Comparison of ENCODE assay signal across 29 cellular contexts in genomic region chr3:57715672-57716071, GRCh38.
"Had no signal": no experiment of that assay in that cellular context is flagged by ENCODE, and none has a peak within 500 bp of the region (broad histone marks: within the 10 kb centered on the region; RNA-seq: fewer than 3 reads in every experiment).

No MANE protein-coding gene starts in this region.

- H3K4me3 ChIP-seq: colonic mucosa, coronary artery, dorsolateral prefrontal cortex, esophagus muscularis mucosa, esophagus squamous epithelium, gastrocnemius medialis, gastroesophageal sphincter, heart left ventricle, heart right ventricle had no signal

- H3K36me3 ChIP-seq: colonic mucosa, esophagus muscularis mucosa, esophagus squamous epithelium, gastrocnemius medialis, gastroesophageal sphincter, heart left ventricle, heart right ventricle had no signal

- H3K27ac Mint-ChIP-seq: dendritic cell treated with granulocyte-macrophage colony-stimulating factor and Interleukin-4, amounts not matched to agents 40 ng/mL and 50 ng/mL, for 4 days; effector memory CD8-positive, alpha-beta T cell; endodermal cell had no signal

- ATAC-seq: effector memory CD8-positive, alpha-beta T cell; esophagus mucosa; foreskin keratinocyte; gastrocnemius medialis; gastroesophageal sphincter had no signal

- H3K4me3 Mint-ChIP-seq: dendritic cell treated with granulocyte-macrophage colony-stimulating factor and Interleukin-4, amounts not matched to agents 40 ng/mL and 50 ng/mL, for 4 days; effector memory CD8-positive, alpha-beta T cell; endodermal cell had no signal

- H3K27ac ChIP-seq: colonic mucosa, coronary artery, dorsolateral prefrontal cortex, epithelial cell of prostate, esophagus muscularis mucosa, esophagus squamous epithelium, foreskin keratinocyte, gastrocnemius medialis, gastroesophageal sphincter, heart left ventricle, heart right ventricle had no signal

- H3K4me1 ChIP-seq: colonic mucosa, esophagus muscularis mucosa, esophagus squamous epithelium, foreskin keratinocyte, gastrocnemius medialis, gastroesophageal sphincter, heart left ventricle, heart right ventricle had no signal

- H3K4me1 Mint-ChIP-seq: endodermal cell had no signal

- DNase-seq: colonic mucosa; cortex of kidney; dermis blood vessel endothelial cell; dorsolateral prefrontal cortex; effector CD4-positive, alpha-beta T cell; effector CD8-positive, alpha-beta T cell; effector memory CD4-positive, alpha-beta T cell; effector memory CD8-positive, alpha-beta T cell; endodermal cell; erythroblast; esophagus squamous epithelium; foreskin fibroblast; foreskin melanocyte; gastrocnemius medialis; glutamatergic neuron; head of caudate nucleus; heart left ventricle; heart right ventricle had no signal

- H3K27me3 Mint-ChIP-seq: dendritic cell treated with granulocyte-macrophage colony-stimulating factor and Interleukin-4, amounts not matched to agents 40 ng/mL and 50 ng/mL, for 4 days; effector memory CD8-positive, alpha-beta T cell had no signal

- FAIRE-seq: colon, endometrium, endothelial cell of umbilical vein, frontal cortex had no signal

- H3K9me3 ChIP-seq: colonic mucosa, esophagus muscularis mucosa, esophagus squamous epithelium, gastrocnemius medialis, gastroesophageal sphincter, heart left ventricle, heart right ventricle had no signal

- H3K27me3 ChIP-seq: colonic mucosa, esophagus muscularis mucosa, esophagus squamous epithelium, foreskin keratinocyte, gastrocnemius medialis, gastroesophageal sphincter, heart left ventricle, heart right ventricle had no signal

- H3K9me3 Mint-ChIP-seq: dendritic cell treated with granulocyte-macrophage colony-stimulating factor and Interleukin-4, amounts not matched to agents 40 ng/mL and 50 ng/mL, for 4 days; effector memory CD8-positive, alpha-beta T cell had no signal
